In the genomic region with DNA sequence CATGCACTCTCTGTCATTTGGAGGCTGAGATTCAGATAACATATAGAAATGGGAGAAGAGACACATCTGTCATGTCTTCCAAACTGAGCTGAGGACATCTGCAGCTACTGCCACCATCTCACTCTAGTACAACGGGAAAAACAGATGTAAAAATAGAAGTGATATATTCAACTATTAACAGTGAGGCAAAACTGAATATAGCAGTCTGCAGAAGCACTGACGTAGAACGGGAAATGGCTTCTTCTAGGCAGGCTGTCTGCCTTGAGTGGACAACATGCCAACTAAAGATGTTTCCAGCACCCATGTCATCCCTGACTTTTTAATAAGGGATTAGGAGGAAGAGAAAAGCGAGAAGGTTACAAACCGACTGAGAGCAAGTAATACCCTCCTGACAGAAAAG, we compare ENCODE assay signal across 23 cellular contexts. TPM values are rescaled to one million over a fixed set of nuclear protein-coding genes. Genes with fewer than 3 reads are reported as not detected.
DNase-seq lines count a peak whose midpoint lies in the region; ATAC-seq and TF ChIP-seq lines count a peak whose summit lies in the region.
"Had no signal": no experiment of that assay in that cellular context is flagged by ENCODE, and none has a peak within 500 bp of the region (broad histone marks: within the 10 kb centered on the region; RNA-seq: fewer than 3 reads in every experiment).

No MANE protein-coding gene starts in this region.

- H3K27me3 ChIP-seq in heart left ventricle (no peaks in the 10 kb centered on the region), aorta (ENCODE audit: control insufficient read depth in 1 of 2, insufficient read depth in 2 of 2, low read length in 1 of 2) (no peaks in the 10 kb centered on the region)
- H3K27me3 ChIP-seq: BE2C had no signal

- no peak for TF ChIP-seq POLR2A in heart left ventricle (IDR thresholded peaks at IDR 0.05)

- POLR2A ChIA-PET in activated CD4-positive, alpha-beta memory T cell treated with anti-CD3 and anti-CD28 coated beads for 36 hours (lab: Charles Lee): no interaction called here

- H3K27me3 Mint-ChIP-seq in mesothelial cell of epicardium (ENCODE audit: low read depth): no peaks in the 10 kb centered on the region
- H3K27me3 Mint-ChIP-seq in activated CD4-positive, alpha-beta memory T cell treated with anti-CD3 and anti-CD28 coated beads for 36 hours: no peaks in the 10 kb centered on the region
- H3K27me3 Mint-ChIP-seq: CD8-positive, alpha-beta memory T cell; IgD-negative memory B cell had no signal

- peak overlapping the region; percentile 44 for H3K27ac Mint-ChIP-seq in mesothelial cell of epicardium
- no peak overlapping the region for H3K27ac Mint-ChIP-seq in activated CD4-positive, alpha-beta memory T cell treated with anti-CD3 and anti-CD28 coated beads for 36 hours
- H3K27ac Mint-ChIP-seq: CD8-positive, alpha-beta memory T cell; GM23338; IgD-negative memory B cell had no signal

- H3K9me3 ChIP-seq in heart left ventricle (peaks cover 0 to 11% (median 3%) of the 10 kb centered on the region in 12 donors), aorta (ENCODE audit: control insufficient read depth, low read length) (no peaks in the 10 kb centered on the region)

- peaks cover 8% of the 10 kb centered on the region for H3K9me3 Mint-ChIP-seq in mesothelial cell of epicardium
- peaks cover 8% of the 10 kb centered on the region for H3K9me3 Mint-ChIP-seq in activated CD4-positive, alpha-beta memory T cell treated with anti-CD3 and anti-CD28 coated beads for 36 hours

- H3K36me3 ChIP-seq in heart left ventricle (no peaks in the 10 kb centered on the region), aorta (ENCODE audit: control insufficient read depth in 1 of 2, insufficient read depth in 2 of 2, low read length in 1 of 2) (no peaks in the 10 kb centered on the region)
- H3K36me3 ChIP-seq: BE2C had no signal

- H3K4me1 ChIP-seq in heart left ventricle: peaks cover 0 to 19% (median 0%) of the 10 kb centered on the region in 12 donors
- H3K4me1 ChIP-seq in aorta (ENCODE audit: control insufficient read depth in 1 of 2, insufficient read depth in 2 of 2, low read length in 2 of 2): peaks cover 0 to 2% of the 10 kb centered on the region in 2 donors
- H3K4me1 ChIP-seq: BE2C had no signal

- peaks cover 6% of the 10 kb centered on the region for H3K36me3 Mint-ChIP-seq in mesothelial cell of epicardium
- peaks cover 9% of the 10 kb centered on the region for H3K36me3 Mint-ChIP-seq in activated CD4-positive, alpha-beta memory T cell treated with anti-CD3 and anti-CD28 coated beads for 36 hours

- 39 to 64% (median 57%) methylated on average over 5 of the region's 5 CpGs for WGBS in heart left ventricle, 4 donors
- WGBS in aorta, 2 donors: 7 to 8% methylated on average over 5 of the region's 5 CpGs

- no peak overlapping the region for H3K4me3 Mint-ChIP-seq in mesothelial cell of epicardium
- no peak overlapping the region for H3K4me3 Mint-ChIP-seq in activated CD4-positive, alpha-beta memory T cell treated with anti-CD3 and anti-CD28 coated beads for 36 hours
- H3K4me3 Mint-ChIP-seq: CD8-positive, alpha-beta memory T cell; GM23338; IgD-negative memory B cell had no signal

- CTCF ChIA-PET in activated CD4-positive, alpha-beta memory T cell treated with anti-CD3 and anti-CD28 coated beads for 36 hours (lab: Charles Lee): interaction anchor here (2.0 kb wide), 1 partner anchor 68 kb away, joined by 5 read pairs; no protein-coding TSS in a partner anchor

- H3K4me3 ChIP-seq in heart left ventricle (peak overlapping the region in 2 of 12 donors; percentile 6 to 26), aorta (ENCODE audit: low read length in 2 of 2) (peak overlapping the region; percentile 38 to 72)
- H3K4me3 ChIP-seq: GM23338 had no signal

- H3K27ac ChIP-seq in heart left ventricle (peak overlapping the region in 9 of 12 donors; percentile 39 to 73 (median 54)), aorta (ENCODE audit: low read depth in 1 of 2, low read length in 2 of 2) (peak overlapping the region in 1 of 2 donors; percentile 48)
- H3K27ac ChIP-seq: 22Rv1, HL-60, RWPE1 had no signal

- DNase-seq in Right ventricle myocardium inferior (ENCODE audit: missing footprints) (no peak), cardiac septum (ENCODE audit: low spot score) (no peak), heart left ventricle (no peak), mesothelial cell of epicardium (ENCODE audit: low spot score in 2 of 2, unreplicated experiment in 2 of 2) (no peak), aorta (no peak), NOMO-1 treated with DMSO at 0.1 percent for 48 hours (lab: John Stamatoyannopoulos, UW; ENCODE audit: unreplicated experiment) (no peak)
- no peak for DNase-seq in activated CD4-positive, alpha-beta T cell treated with anti-CD3 and anti-CD28 coated beads for 1 hour
- DNase-seq in activated CD4-positive, alpha-beta memory T cell treated with anti-CD3 and anti-CD28 coated beads for 36 hours: no peak
- DNase-seq: BE2C; CD8-positive, alpha-beta memory T cell; DND-41; GDM1; NCI-H1105 treated with DMSO at 0.1 percent for 48 hours; NCI-H187; NCI-H446 treated with DMSO at 0.1 percent for 48 hours; NCI-H748 treated with DMSO at 0.1 percent for 48 hours; PC-3 had no signal

- intact Hi-C loops in Right ventricle myocardium inferior (cut with DNase I): no loop called here
- intact Hi-C loops in cardiac septum (cut with DNase I): no loop called here
- intact Hi-C loops in heart left ventricle (cut with DNase I): loop anchor here in 2 of 10 donors (5.0 to 10.0 kb wide), 2 partner anchors 52 to 71 kb away; no protein-coding TSS in a partner anchor
- intact Hi-C loops in aorta (cut with DNase I): loop anchor here in 1 of 2 donors (10.0 kb wide), 1 partner anchor 62 kb away; no protein-coding TSS in a partner anchor
- intact Hi-C loops in activated CD4-positive, alpha-beta memory T cell treated with anti-CD3 and anti-CD28 coated beads for 36 hours (cut with micrococcal nuclease): no loop called here

- TF ChIP-seq CTCF in heart left ventricle (IDR thresholded peaks at IDR 0.05) (no peak), mesothelial cell of epicardium (IDR thresholded peaks at IDR 0.05; ENCODE audit: unreplicated experiment) (no peak)

- peak; percentile 71 for ATAC-seq in Right ventricle myocardium inferior
- peak; percentile 74 to 95 (median 90) for ATAC-seq in heart left ventricle
- no peak for ATAC-seq in aorta (ENCODE audit: low FRiP score)
- ATAC-seq: GM23338, HCT116, PC-3 had no signal

- peaks cover 14% of the 10 kb centered on the region for H3K4me1 Mint-ChIP-seq in mesothelial cell of epicardium
- no peaks in the 10 kb centered on the region for H3K4me1 Mint-ChIP-seq in activated CD4-positive, alpha-beta memory T cell treated with anti-CD3 and anti-CD28 coated beads for 36 hours (ENCODE audit: low read depth)
- H3K4me1 Mint-ChIP-seq: CD8-positive, alpha-beta memory T cell; GM23338; IgD-negative memory B cell had no signal

RNA-seq across cellular contexts. Expression of a gene that starts 51.6 kb away (rescaled TPM):
- total RNA-seq in Right ventricle myocardium inferior (360 TPM), cardiac septum (258 TPM), heart left ventricle (100 to 1,000 TPM; 163 to 503 (median 305) TPM), mesothelial cell of epicardium (48.3 to 54.5 TPM (median 54.4 TPM) in 3 replicates), aorta (100 to 1,000 TPM in 1 of 2 donors, 10 to 100 TPM in 1; 85.0 to 116 TPM)
- polyA plus RNA-seq in heart left ventricle (100 to 1,000 TPM; 177 to 901 TPM), aorta (100 to 1,000 TPM; 253 to 347 TPM)
- total RNA-seq in activated CD4-positive, alpha-beta memory T cell treated with anti-CD3 and anti-CD28 coated beads for 36 hours: 10 to 100 TPM; 83.3 to 84.2 TPM
